Comparison of ENCODE assay signal across 8 cellular contexts in genomic region chr2:676647-677055, GRCh38. TPM values are rescaled to one million over a fixed set of nuclear protein-coding genes. Genes with fewer than 3 reads are reported as not detected.
DNase-seq lines count a peak whose midpoint lies in the region; ATAC-seq and TF ChIP-seq lines count a peak whose summit lies in the region.

No MANE protein-coding gene starts in this region.

- H3K4me1 ChIP-seq in HUES6 (ENCODE audit: control insufficient read depth, insufficient read depth, low read length): peaks cover 23% of the 10 kb centered on the region

- DNase-seq in DMS53 treated with DMSO at 0.1 percent for 48 hours (lab: John Stamatoyannopoulos, UW; ENCODE audit: unreplicated experiment) (peak; percentile 4), NOMO-1 (lab: John Stamatoyannopoulos, UW; ENCODE audit: unreplicated experiment in 2 of 2) (peak; percentile 91 to 98), fibroblast of the conjunctiva (ENCODE audit: low read depth) (peak; percentile 99)
- DNase-seq in activated T-helper 1 cell treated with anti-CD3 and anti-CD28 coated beads, Interleukin-12 subunit alpha, Interleukin-12 subunit beta, Interleukin-2, Interleukin-4 antibody, amounts not matched to agents 30 ng/mL and 10 ng/mL and 1 ng/mL, durations not matched to agents 14 hours and 24 hours and 36 hours (ENCODE audit: low spot score): peak; percentile 94

- no peaks in the 10 kb centered on the region for H3K27me3 ChIP-seq in HUES6 (ENCODE audit: control insufficient read depth, insufficient read depth, low read length)

- H3K27ac Mint-ChIP-seq in activated T-helper 1 cell treated with anti-CD3 and anti-CD28 coated beads, Interleukin-12 subunit alpha, Interleukin-12 subunit beta, Interleukin-2, Interleukin-4 antibody, amounts not matched to agents 30 ng/mL and 10 ng/mL and 1 ng/mL, durations not matched to agents 14 hours and 24 hours and 36 hours: peak overlapping the region; percentile 93
- peak overlapping the region; percentile 73 to 100 (median 99) for H3K27ac Mint-ChIP-seq in nephron

- peaks cover 22% of the 10 kb centered on the region for H3K36me3 ChIP-seq in HUES6 (ENCODE audit: control insufficient read depth, insufficient read depth, low read length)

- ATAC-seq in GM21528 (IDR thresholded peaks at IDR 0.05; ENCODE audit: low FRiP score, unreplicated experiment): peak; percentile 90

- H3K27ac ChIP-seq in HUES6 (ENCODE audit: low read depth, low read length): no peak overlapping the region
- peak overlapping the region; percentile 98 for H3K27ac ChIP-seq in temporal lobe (ENCODE audit: low read depth, low read length)

- no peaks in the 10 kb centered on the region for H3K9me3 ChIP-seq in HUES6 (ENCODE audit: control insufficient read depth, insufficient read depth, low read depth, low read length)

- H3K9ac ChIP-seq in HUES6 (ENCODE audit: low read length): peak overlapping the region; percentile 74

- H3K36me3 Mint-ChIP-seq in activated T-helper 1 cell treated with anti-CD3 and anti-CD28 coated beads, Interleukin-12 subunit alpha, Interleukin-12 subunit beta, Interleukin-2, Interleukin-4 antibody, amounts not matched to agents 30 ng/mL and 10 ng/mL and 1 ng/mL, durations not matched to agents 14 hours and 24 hours and 36 hours (ENCODE audit: low read depth): peaks cover 6% of the 10 kb centered on the region
- H3K36me3 Mint-ChIP-seq in nephron (ENCODE audit: low read depth): peaks cover 10% of the 10 kb centered on the region

- peaks cover 42% of the 10 kb centered on the region for H3K4me1 Mint-ChIP-seq in activated T-helper 1 cell treated with anti-CD3 and anti-CD28 coated beads, Interleukin-12 subunit alpha, Interleukin-12 subunit beta, Interleukin-2, Interleukin-4 antibody, amounts not matched to agents 30 ng/mL and 10 ng/mL and 1 ng/mL, durations not matched to agents 14 hours and 24 hours and 36 hours (ENCODE audit: low read depth)
- peaks cover 54% of the 10 kb centered on the region for H3K4me1 Mint-ChIP-seq in nephron

- intact Hi-C loops in activated T-helper 1 cell treated with anti-CD3 and anti-CD28 coated beads, Interleukin-12 subunit alpha, Interleukin-12 subunit beta, Interleukin-2, Interleukin-4 antibody, amounts not matched to agents 30 ng/mL and 10 ng/mL and 1 ng/mL, durations not matched to agents 14 hours and 24 hours and 36 hours (cut with micrococcal nuclease): loop anchor here (1.0 to 5.0 kb wide), 5 partner anchors 9 to 1936 kb away; partner anchors contain the start of genes ACP1 and SH3YL1

- H3K9me3 Mint-ChIP-seq in activated T-helper 1 cell treated with anti-CD3 and anti-CD28 coated beads, Interleukin-12 subunit alpha, Interleukin-12 subunit beta, Interleukin-2, Interleukin-4 antibody, amounts not matched to agents 30 ng/mL and 10 ng/mL and 1 ng/mL, durations not matched to agents 14 hours and 24 hours and 36 hours: no peaks in the 10 kb centered on the region
- no peaks in the 10 kb centered on the region for H3K9me3 Mint-ChIP-seq in nephron

- H3K27me3 Mint-ChIP-seq in activated T-helper 1 cell treated with anti-CD3 and anti-CD28 coated beads, Interleukin-12 subunit alpha, Interleukin-12 subunit beta, Interleukin-2, Interleukin-4 antibody, amounts not matched to agents 30 ng/mL and 10 ng/mL and 1 ng/mL, durations not matched to agents 14 hours and 24 hours and 36 hours (ENCODE audit: insufficient read depth): no peaks in the 10 kb centered on the region
- no peaks in the 10 kb centered on the region for H3K27me3 Mint-ChIP-seq in nephron (ENCODE audit: low read depth)

- no peak for TF ChIP-seq CTCF in nephron (IDR thresholded peaks at IDR 0.05; ENCODE audit: unreplicated experiment in 3 of 3)

- peak overlapping the region; percentile 99 for H3K4me3 ChIP-seq in HUES6 (ENCODE audit: low read depth, low read length)

- peak overlapping the region; percentile 89 for H3K4me3 Mint-ChIP-seq in activated T-helper 1 cell treated with anti-CD3 and anti-CD28 coated beads, Interleukin-12 subunit alpha, Interleukin-12 subunit beta, Interleukin-2, Interleukin-4 antibody, amounts not matched to agents 30 ng/mL and 10 ng/mL and 1 ng/mL, durations not matched to agents 14 hours and 24 hours and 36 hours
- peak overlapping the region; percentile 86 to 96 (median 95) for H3K4me3 Mint-ChIP-seq in nephron

RNA-seq across cellular contexts. Expression of gene TMEM18, which starts 0.6 kb away (rescaled TPM):
- 23.3 and 24.9 TPM in 2 replicates for total RNA-seq in activated T-helper 1 cell treated with anti-CD3 and anti-CD28 coated beads, Interleukin-12 subunit alpha, Interleukin-12 subunit beta, Interleukin-2, Interleukin-4 antibody, amounts not matched to agents 30 ng/mL and 10 ng/mL and 1 ng/mL, durations not matched to agents 14 hours and 24 hours and 36 hours
- 18.9 TPM for total RNA-seq in temporal lobe

Comparison
In these comparisons a context has a peak if more than half of its experiments do, and no peak if none do; other contexts are left out.
1. DNase-seq: peak in every context shown above with its lines; median percentile 99 in fibroblast of the conjunctiva; 94 in NOMO-1; 94 in activated T-helper 1 cell treated with anti-CD3 and anti-CD28 coated beads, Interleukin-12 subunit alpha, Interleukin-12 subunit beta, Interleukin-2, Interleukin-4 antibody, amounts not matched to agents 30 ng/mL and 10 ng/mL and 1 ng/mL, durations not matched to agents 14 hours and 24 hours and 36 hours; 4 in DMS53 treated with DMSO at 0.1 percent for 48 hours.